1 cellular context compared by ENCODE assay signal in genomic region chr12:120317258-120318105, GRCh38.
A peak's percentile ranks its signal among the peaks of the same experiment; 100 is the strongest.
TF ChIP-seq lines count a peak whose summit lies in the region.

No MANE protein-coding gene starts in this region.

TF ChIP-seq in K562, 482 proteins besides CTCF, POLR2A, EP300 and RAD21 (continued from another document):
- TF ChIP-seq MCM3 (IDR thresholded peaks at IDR 0.05) (no peak), NRF1 (conservative IDR thresholded peaks at IDR 0.05 in 1 of 2, IDR thresholded peaks at IDR 0.05 in 1 of 2) (peak; percentile 98 to 99), ZBTB7A (IDR thresholded peaks at IDR 0.05; ENCODE audit: borderline replicate concordance, control insufficient read depth, low read depth, low read length) (0 out of 2 replicates have a peak, but pooled peaks have one; percentile 49), MAFK (IDR thresholded peaks at IDR 0.05; ENCODE audit: low read length) (no peak)
